In genomic region chr2:120357768-120358167, GRCh38 we compare ENCODE assay signal across 26 cellular contexts. TPM values are rescaled to one million over a fixed set of nuclear protein-coding genes. Genes with fewer than 3 reads are reported as not detected.
"Had no signal": no experiment of that assay in that cellular context is flagged by ENCODE, and none has a peak within 500 bp of the region (broad histone marks: within the 10 kb centered on the region; RNA-seq: fewer than 3 reads in every experiment).

No MANE protein-coding gene starts in this region.

- ATAC-seq: K562, Panc1, PC-3, SK-N-SH treated with all-trans-retinoic acid at 6 μM for 48 hours had no signal

- FAIRE-seq: HTR-8/SVneo, K562 had no signal

- H3K27me3 ChIP-seq: SJCRH30 had no signal

- H3K9ac ChIP-seq: KMS-11 had no signal

- H3K27ac ChIP-seq: HL-60, KMS-11, RWPE1, SJCRH30 had no signal

- H3K9me3 Mint-ChIP-seq: IgD-negative memory B cell had no signal

- H3K4me3 Mint-ChIP-seq: IgD-negative memory B cell had no signal

- H3K36me3 ChIP-seq: SJCRH30 had no signal

- H3K4me1 ChIP-seq: SJCRH30 had no signal

- H3K9me3 ChIP-seq: SJCRH30 had no signal

- H3K4me2 ChIP-seq: KMS-11 had no signal

- H3K4me3 ChIP-seq: K562, SJCRH30 had no signal

- H3K27ac Mint-ChIP-seq: IgD-negative memory B cell had no signal

- H3K36me3 Mint-ChIP-seq: IgD-negative memory B cell had no signal

- DNase-seq: Kasumi-1; MM.1S; NCI-H1092 treated with DMSO at 0.1 percent for 48 hours; NCI-H1436; NCI-H187; NCI-H2029; NCI-H2081 treated with DMSO at 0.1 percent for 48 hours; NCI-H2171; NCI-H226; NCI-H446 treated with DMSO at 0.1 percent for 48 hours; NCI-H510A treated with DMSO at 0.1 percent for 48 hours; NCI-H82; NK-92 treated with Interleukin-12 subunit alpha and Interleukin-12 subunit beta, amount 100 ng/mL, for 24 hours; PC-3; SHP77 treated with DMSO at 0.1 percent for 48 hours; SJCRH30; T-helper 1 cell had no signal

RNA-seq across cellular contexts. Expression of gene INHBB, which starts 11.8 kb away (rescaled TPM):
- total RNA-seq: K562, OCI-LY7, SJCRH30 had no signal
- polyA plus RNA-seq: IgD-negative memory B cell, K562 had no signal
